2 cellular contexts compared by ENCODE assay signal in genomic region chr2:190553254-190553653, GRCh38.
TF ChIP-seq lines count a peak whose summit lies in the region.

No MANE protein-coding gene starts in this region.

TF ChIP-seq in A549, 52 proteins besides CTCF, POLR2A, EP300 and RAD21:
- TF ChIP-seq PBX3 (IDR thresholded peaks at IDR 0.05) = no peak
- TF ChIP-seq REST (IDR thresholded peaks at IDR 0.05) = no peak
- no peak for TF ChIP-seq KDM1A (IDR thresholded peaks at IDR 0.05; ENCODE audit: low read depth)
- TF ChIP-seq MAFK (IDR thresholded peaks at IDR 0.05; ENCODE audit: partially characterized antibody) = peak; percentile 23
TF ChIP-seq in A549: peak in this region for 1.

TF ChIP-seq in IMR-90, 13 proteins besides CTCF, POLR2A, EP300 and RAD21:
- TF ChIP-seq USF2 (IDR thresholded peaks at IDR 0.05; ENCODE audit: low read depth, low read length) (no peak), MAFK (IDR thresholded peaks at IDR 0.05; ENCODE audit: low read depth, low read length) (peak; percentile 29; the same call in 1 of the 2 replicates), RCOR1 (IDR thresholded peaks at IDR 0.05; ENCODE audit: insufficient replicate concordance, low read length) (no peak)
